In the genomic region with DNA sequence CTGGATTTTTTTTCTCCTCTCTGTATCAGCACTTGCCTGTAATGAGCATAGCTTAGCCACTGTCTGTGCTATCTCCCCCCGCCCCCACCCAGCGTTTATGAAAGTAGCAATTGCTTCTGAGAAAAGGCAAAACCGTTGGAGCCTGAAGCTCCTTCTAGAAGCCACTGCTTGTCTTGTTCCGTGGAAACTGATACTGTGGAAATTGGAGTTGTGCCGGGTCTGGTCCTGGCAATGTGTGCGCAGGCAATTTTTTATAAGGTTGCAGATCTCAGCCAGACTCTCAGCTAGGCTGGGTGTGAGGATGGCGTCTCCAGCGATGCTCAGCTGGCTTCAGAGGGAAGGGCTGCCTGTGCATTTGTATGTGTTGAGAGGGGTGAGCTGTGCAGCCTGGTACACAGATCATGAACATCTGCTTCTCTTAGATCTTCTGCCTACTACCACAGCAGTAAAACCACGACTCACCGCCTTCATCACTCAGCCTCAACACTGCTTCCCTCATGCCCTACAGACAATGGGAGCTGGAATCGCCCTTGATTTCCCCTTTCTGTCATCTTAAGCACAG, we compare ENCODE assay signal across 16 cellular contexts.
A peak's percentile ranks its signal among the peaks of the same experiment; 100 is the strongest.
DNase-seq lines count a peak whose midpoint lies in the region; ATAC-seq and TF ChIP-seq lines count a peak whose summit lies in the region.
"Had no signal": no experiment of that assay in that cellular context is flagged by ENCODE, and none has a peak within 500 bp of the region (broad histone marks: within the 10 kb centered on the region; RNA-seq: fewer than 3 reads in every experiment).

No MANE protein-coding gene starts in this region.

- H3K4me3 ChIP-seq in GM12865 (ENCODE audit: low read depth, low read length): no peak overlapping the region
- peak overlapping the region in 2 of 59 donors; percentile 9 to 16 for H3K4me3 ChIP-seq in dorsolateral prefrontal cortex
- H3K4me3 ChIP-seq: heart right ventricle, upper lobe of left lung had no signal

- H3K27ac ChIP-seq in dorsolateral prefrontal cortex: peak overlapping the region in 2 of 59 donors; percentile 43 to 81
- H3K27ac ChIP-seq: heart right ventricle, RWPE1, upper lobe of left lung, WERI-Rb-1 had no signal

- intact Hi-C loops in dorsolateral prefrontal cortex (cut with DNase I): no loop called here

- no peak for TF ChIP-seq CTCF in GM12865 (IDR thresholded peaks at IDR 0.05; ENCODE audit: insufficient read depth, low read depth, low read length, missing control alignments)
- TF ChIP-seq CTCF in dorsolateral prefrontal cortex (IDR thresholded peaks at IDR 0.05 in 54 of 56, conservative IDR thresholded peaks at IDR 0.05 in 2 of 56; ENCODE audit: low read depth in 1 of 56, partially characterized antibody in 56 of 56): no peak

- ATAC-seq in GM18909 (IDR thresholded peaks at IDR 0.05; ENCODE audit: poor library complexity, unreplicated experiment) (no peak), HG02970 (IDR thresholded peaks at IDR 0.05; ENCODE audit: low FRiP score, unreplicated experiment) (no peak)
- ATAC-seq: heart right ventricle had no signal

- no peaks in the 10 kb centered on the region for H3K27me3 ChIP-seq in dorsolateral prefrontal cortex
- H3K27me3 ChIP-seq: upper lobe of left lung had no signal

- DNase-seq in Ammon's horn (ENCODE audit: low spot score) (peak; percentile 15), GM12865 (ENCODE audit: low read depth) (peak; percentile 66), NCI-H1105 treated with DMSO at 0.1 percent for 48 hours (lab: John Stamatoyannopoulos, UW) (peak; percentile 47), dorsolateral prefrontal cortex (peak in 8 of 10 donors; percentile 23 to 66 (median 46)), foreskin melanocyte (no peak), epidermal melanocyte (ENCODE audit: insufficient read length, low spot score) (no peak)
- DNase-seq: activated gamma-delta T cell treated with Interleukin-2 at 50 U/mL for 16 hours; CD4-positive, alpha-beta memory T cell; heart right ventricle; mesendoderm; NCI-H2081 treated with DMSO at 0.1 percent for 48 hours; upper lobe of left lung; WERI-Rb-1 had no signal

Comparison
In these comparisons a context has a peak if more than half of its experiments do, and no peak if none do; other contexts are left out.
1. DNase-seq: peak in Ammon's horn (single experiment), GM12865 (single experiment), NCI-H1105 treated with DMSO at 0.1 percent for 48 hours (single experiment) and dorsolateral prefrontal cortex (8 of 10); none in foreskin melanocyte (single experiment) and epidermal melanocyte (single experiment).